6 cellular contexts compared by ENCODE assay signal in the genomic region with DNA sequence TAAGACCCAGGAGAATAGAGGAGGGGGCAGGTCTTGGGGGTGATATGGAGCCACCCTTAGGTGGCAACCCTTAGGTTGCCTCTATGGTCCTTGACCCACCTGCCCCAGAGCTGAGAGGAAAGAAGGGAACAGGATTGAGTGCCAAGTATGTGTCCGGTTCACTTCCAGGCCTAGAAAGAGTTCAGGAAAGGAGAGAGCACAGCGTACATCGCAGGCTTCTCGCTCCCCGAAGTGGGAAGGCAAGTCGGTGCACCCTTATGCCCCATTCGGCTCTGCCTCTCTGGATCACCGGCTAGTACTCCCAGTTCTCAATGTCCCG. TPM values are rescaled to one million over a fixed set of nuclear protein-coding genes. Genes with fewer than 3 reads are reported as not detected.
DNase-seq lines count a peak whose midpoint lies in the region; ATAC-seq and TF ChIP-seq lines count a peak whose summit lies in the region.

No MANE protein-coding gene starts in this region.

- H4K20me1 ChIP-seq in hepatocyte (ENCODE audit: insufficient read depth, poor library complexity, severe bottlenecking): no peaks in the 10 kb centered on the region

- no peaks in the 10 kb centered on the region for H3K79me2 ChIP-seq in hepatocyte

- no peak overlapping the region for H3K27ac ChIP-seq in hepatocyte
- peak overlapping the region in 3 of 4 donors; percentile 68 to 74 (median 72) for H3K27ac ChIP-seq in transverse colon

- no peak for TF ChIP-seq POLR2A in transverse colon (IDR thresholded peaks at IDR 0.05)

- no peak for DNase-seq in activated naive CD4-positive, alpha-beta T cell treated with anti-CD3 and anti-CD28 coated beads, Interleukin-2, amount 10 ng/mL, durations not matched to agents 7 days and 5 days
- DNase-seq in activated naive CD4-positive, alpha-beta T cell treated with anti-CD3 and anti-CD28 coated beads, Interleukin-2, amount 50 U/mL, for 72 hours (ENCODE audit: low spot score in 2 of 2): no peak
- DNase-seq in hepatocyte (ENCODE audit: low spot score) (no peak), transverse colon (no peak), NCI-H774 (lab: John Stamatoyannopoulos, UW) (no peak)

- no peak overlapping the region for H3K27ac Mint-ChIP-seq in activated naive CD4-positive, alpha-beta T cell treated with anti-CD3 and anti-CD28 coated beads, Interleukin-2, amount 10 ng/mL, durations not matched to agents 7 days and 5 days
- no peak overlapping the region for H3K27ac Mint-ChIP-seq in activated naive CD4-positive, alpha-beta T cell treated with anti-CD3 and anti-CD28 coated beads, Interleukin-2, amount 50 U/mL, for 72 hours

- H2AFZ ChIP-seq in hepatocyte: peak overlapping the region; percentile 51

- TF ChIP-seq EP300 in transverse colon (IDR thresholded peaks at IDR 0.05; ENCODE audit: low read depth): no peak

- CTCF ChIA-PET in activated naive CD4-positive, alpha-beta T cell treated with anti-CD3 and anti-CD28 coated beads, Interleukin-2, amount 10 ng/mL, durations not matched to agents 7 days and 5 days (lab: Charles Lee): interaction anchor here (0.7 to 20.4 kb wide), 3 partner anchors 8 to 37 kb away, joined by 3 to 547 read pairs (median 14); partner anchors contain the start of gene SP2

- H3K9me3 ChIP-seq in hepatocyte (ENCODE audit: low read depth) (no peaks in the 10 kb centered on the region), transverse colon (no peaks in the 10 kb centered on the region)

- peaks cover 85% of the 10 kb centered on the region for H3K27me3 ChIP-seq in hepatocyte
- H3K27me3 ChIP-seq in transverse colon: peaks cover 92% of the 10 kb centered on the region

- H3K4me3 ChIP-seq in hepatocyte: no peak overlapping the region
- H3K4me3 ChIP-seq in transverse colon: peak overlapping the region in 3 of 4 donors; percentile 40 to 55 (median 45)

- in situ Hi-C loops in transverse colon (cut with MboI; ENCODE audit: low pct_ligation_motif_present in 1 of 4, low pct_unique_long_range_greater_than_20kb in 1 of 4, low sequenced_read_pairs in 3 of 4): no loop called here

- no peaks in the 10 kb centered on the region for H3K36me3 ChIP-seq in hepatocyte (replicated peaks; ENCODE audit: insufficient read depth, low read depth)
- H3K36me3 ChIP-seq in transverse colon: no peaks in the 10 kb centered on the region

- H3K4me1 ChIP-seq in hepatocyte (ENCODE audit: insufficient read depth) (peaks cover 18% of the 10 kb centered on the region), transverse colon (peaks cover 4 to 24% (median 14%) of the 10 kb centered on the region in 4 donors)

- peaks cover 100% of the 10 kb centered on the region for H3K27me3 Mint-ChIP-seq in activated naive CD4-positive, alpha-beta T cell treated with anti-CD3 and anti-CD28 coated beads, Interleukin-2, amount 10 ng/mL, durations not matched to agents 7 days and 5 days

- peaks cover 22% of the 10 kb centered on the region for H3K4me1 Mint-ChIP-seq in activated naive CD4-positive, alpha-beta T cell treated with anti-CD3 and anti-CD28 coated beads, Interleukin-2, amount 10 ng/mL, durations not matched to agents 7 days and 5 days

- intact Hi-C loops in transverse colon (cut with DNase I; ENCODE audit: low total_unique reads): no loop called here

- no peaks in the 10 kb centered on the region for H3K9me3 Mint-ChIP-seq in activated naive CD4-positive, alpha-beta T cell treated with anti-CD3 and anti-CD28 coated beads, Interleukin-2, amount 10 ng/mL, durations not matched to agents 7 days and 5 days
- no peaks in the 10 kb centered on the region for H3K9me3 Mint-ChIP-seq in activated naive CD4-positive, alpha-beta T cell treated with anti-CD3 and anti-CD28 coated beads, Interleukin-2, amount 50 U/mL, for 72 hours

- peak overlapping the region; percentile 90 for H3K4me2 ChIP-seq in hepatocyte

- H3K4me3 Mint-ChIP-seq in activated naive CD4-positive, alpha-beta T cell treated with anti-CD3 and anti-CD28 coated beads, Interleukin-2, amount 10 ng/mL, durations not matched to agents 7 days and 5 days: peak overlapping the region; percentile 27

- no peaks in the 10 kb centered on the region for H3K9me2 ChIP-seq in hepatocyte (replicated peaks; ENCODE audit: insufficient read depth)

- WGBS in hepatocyte (ENCODE audit: low lambda C conversion rate, missing lambda C conversion rate): 40% methylated on average over 8 of the region's 9 CpGs
- 42% methylated on average over 9 of the region's 9 CpGs; no CpG with 5 or more reads in 1 of the 2 donors for WGBS in transverse colon (ENCODE audit: low coverage in 1 of 2), 2 donors

- no peak for ATAC-seq in activated naive CD4-positive, alpha-beta T cell treated with anti-CD3 and anti-CD28 coated beads, Interleukin-2, amount 50 U/mL, for 72 hours
- no peak for ATAC-seq in GM18502 (IDR thresholded peaks at IDR 0.05; ENCODE audit: poor library complexity, unreplicated experiment)

- H3K36me3 Mint-ChIP-seq in activated naive CD4-positive, alpha-beta T cell treated with anti-CD3 and anti-CD28 coated beads, Interleukin-2, amount 10 ng/mL, durations not matched to agents 7 days and 5 days: no peaks in the 10 kb centered on the region
- H3K36me3 Mint-ChIP-seq in activated naive CD4-positive, alpha-beta T cell treated with anti-CD3 and anti-CD28 coated beads, Interleukin-2, amount 50 U/mL, for 72 hours: peaks cover 0 to 5% of the 10 kb centered on the region in 2 donors

- TF ChIP-seq CTCF in hepatocyte (IDR thresholded peaks at IDR 0.05; ENCODE audit: poor library complexity): no peak
- no peak for TF ChIP-seq CTCF in transverse colon (IDR thresholded peaks at IDR 0.05)

RNA-seq across cellular contexts. Expression of gene SP6, which starts 0.6 kb away (rescaled TPM):
- under 1 TPM; 0.16 to 0.23 TPM for total RNA-seq in activated naive CD4-positive, alpha-beta T cell treated with anti-CD3 and anti-CD28 coated beads, Interleukin-2, amount 50 U/mL, for 72 hours
- 0.80 and 1.3 TPM in 2 replicates for total RNA-seq in hepatocyte
- polyA plus RNA-seq in hepatocyte: 1.3 and 1.7 TPM in 2 replicates
- 1 to 10 TPM in 3 of 4 donors, under 1 TPM in 1; 0.40 to 5.9 (median 4.9) TPM for total RNA-seq in transverse colon

RNA-seq across cellular contexts. Expression of gene SCRN2, which starts 9.3 kb away (rescaled TPM):
- total RNA-seq in activated naive CD4-positive, alpha-beta T cell treated with anti-CD3 and anti-CD28 coated beads, Interleukin-2, amount 50 U/mL, for 72 hours: 10 to 100 TPM; 30.9 to 34.8 TPM
- total RNA-seq in hepatocyte: 20.4 and 35.3 TPM in 2 replicates
- polyA plus RNA-seq in hepatocyte: 59.8 and 79.0 TPM in 2 replicates
- total RNA-seq in transverse colon: 100 to 1,000 TPM in 2 of 4 donors, 10 to 100 TPM in 2; 37.8 to 164 (median 89.7) TPM

RNA-seq across cellular contexts. Expression of gene LRRC46, which starts 18.9 kb away (rescaled TPM):
- total RNA-seq in activated naive CD4-positive, alpha-beta T cell treated with anti-CD3 and anti-CD28 coated beads, Interleukin-2, amount 50 U/mL, for 72 hours: under 1 TPM; 0.46 to 0.60 TPM
- total RNA-seq in hepatocyte: not detected in 2 replicates
- polyA plus RNA-seq in hepatocyte: 0.78 and 0.83 TPM in 2 replicates
- total RNA-seq in transverse colon: under 1 TPM in 2 of 4 donors, not detected in 2; 0.48 to 0.80 TPM

RNA-seq across cellular contexts. Expression of gene MRPL10, which starts 19.0 kb away (rescaled TPM):
- total RNA-seq in activated naive CD4-positive, alpha-beta T cell treated with anti-CD3 and anti-CD28 coated beads, Interleukin-2, amount 50 U/mL, for 72 hours: 10 to 100 TPM; 68.7 to 84.1 TPM
- total RNA-seq in hepatocyte: 30.7 and 38.2 TPM in 2 replicates
- 33.7 and 34.7 TPM in 2 replicates for polyA plus RNA-seq in hepatocyte
- total RNA-seq in transverse colon: 10 to 100 TPM; 12.9 to 41.8 (median 32.0) TPM

RNA-seq across cellular contexts. Expression of gene OSBPL7, which starts 28.7 kb away (rescaled TPM):
- 10 to 100 TPM; 23.7 to 29.9 TPM for total RNA-seq in activated naive CD4-positive, alpha-beta T cell treated with anti-CD3 and anti-CD28 coated beads, Interleukin-2, amount 50 U/mL, for 72 hours
- 3.9 and 6.2 TPM in 2 replicates for total RNA-seq in hepatocyte
- 9.3 and 9.8 TPM in 2 replicates for polyA plus RNA-seq in hepatocyte
- 100 to 1,000 TPM in 1 of 4 donors, 10 to 100 TPM in 3; 53.5 to 148 (median 75.0) TPM for total RNA-seq in transverse colon
